In genomic region chr17:83193336-83194188, GRCh38 we compare ENCODE assay signal across 9 cellular contexts.
DNase-seq lines count a peak whose midpoint lies in the region; ATAC-seq and TF ChIP-seq lines count a peak whose summit lies in the region.
"Had no signal": no experiment of that assay in that cellular context is flagged by ENCODE, and none has a peak within 500 bp of the region (broad histone marks: within the 10 kb centered on the region; RNA-seq: fewer than 3 reads in every experiment).

No MANE protein-coding gene starts in this region.

- CTCF ChIA-PET in activated CD8-positive, alpha-beta memory T cell treated with anti-CD3 and anti-CD28 coated beads, Interleukin-2, amount 10 ng/mL, durations not matched to agents 7 days and 5 days (lab: Charles Lee), result no interaction called here

- no peaks in the 10 kb centered on the region for H3K27me3 ChIP-seq in right lobe of liver
- no peaks in the 10 kb centered on the region for H3K27me3 ChIP-seq in tibial artery

- H3K4me1 ChIP-seq in right lobe of liver, result no peaks in the 10 kb centered on the region
- H3K4me1 ChIP-seq in tibial artery, result peaks cover 9 to 68% (median 45%) of the 10 kb centered on the region in 4 donors

- no peaks in the 10 kb centered on the region for H3K36me3 ChIP-seq in right lobe of liver
- H3K36me3 ChIP-seq in tibial artery, result no peaks in the 10 kb centered on the region

- intact Hi-C loops in right lobe of liver (cut with DNase I) (no loop called here), tibial artery (cut with DNase I; ENCODE audit: low total_unique reads) (no loop called here)

- H3K9me3 ChIP-seq in right lobe of liver (no peaks in the 10 kb centered on the region), tibial artery (no peaks in the 10 kb centered on the region)

- H3K27me3 Mint-ChIP-seq in activated CD8-positive, alpha-beta memory T cell treated with anti-CD3 and anti-CD28 coated beads, Interleukin-2, amount 10 ng/mL, durations not matched to agents 7 days and 5 days, result no peaks in the 10 kb centered on the region
- no peaks in the 10 kb centered on the region for H3K27me3 Mint-ChIP-seq in activated T-cell treated with anti-CD3 and anti-CD28 coated beads, Interleukin-2, amount 50 U/mL, for 72 hours (ENCODE audit: low read depth)

- H3K4me3 ChIP-seq in right lobe of liver, result no peak overlapping the region
- no peak overlapping the region for H3K4me3 ChIP-seq in tibial artery

- DNase-seq in activated CD8-positive, alpha-beta memory T cell treated with anti-CD3 and anti-CD28 coated beads, Interleukin-2, amount 10 ng/mL, durations not matched to agents 7 days and 5 days, result no peak
- no peak for DNase-seq in activated CD8-positive, alpha-beta memory T cell treated with anti-CD3 and anti-CD28 coated beads for 24 hours
- peak in 1 of 2 donors; percentile 37 for DNase-seq in activated T-cell treated with anti-CD3 and anti-CD28 coated beads, Interleukin-2, amount 50 U/mL, for 72 hours
- DNase-seq in right lobe of liver (peak in 2 of 3 donors; percentile 32 to 58), tibial artery (peak; percentile 28 to 78), NCI-H2227 (lab: John Stamatoyannopoulos, UW; ENCODE audit: unreplicated experiment) (no peak), cerebellar cortex (ENCODE audit: low spot score) (no peak)
- no peak for DNase-seq in central memory CD4-positive, alpha-beta T cell
- DNase-seq: NCI-H1092 treated with DMSO at 0.1 percent for 48 hours had no signal

- H3K9me3 Mint-ChIP-seq in activated CD8-positive, alpha-beta memory T cell treated with anti-CD3 and anti-CD28 coated beads, Interleukin-2, amount 10 ng/mL, durations not matched to agents 7 days and 5 days (ENCODE audit: low read depth), result no peaks in the 10 kb centered on the region
- H3K9me3 Mint-ChIP-seq in activated T-cell treated with anti-CD3 and anti-CD28 coated beads, Interleukin-2, amount 50 U/mL, for 72 hours, result peaks cover 2 to 3% of the 10 kb centered on the region in 2 donors

- no peak for TF ChIP-seq POLR2A in right lobe of liver (IDR thresholded peaks at IDR 0.05)

- 54% methylated on average over 11 of the region's 13 CpGs for WGBS in right lobe of liver (ENCODE audit: insufficient coverage, low coverage, low lambda C conversion rate, missing lambda C conversion rate)

- H3K36me3 Mint-ChIP-seq in activated CD8-positive, alpha-beta memory T cell treated with anti-CD3 and anti-CD28 coated beads, Interleukin-2, amount 10 ng/mL, durations not matched to agents 7 days and 5 days, result peaks cover 2% of the 10 kb centered on the region
- peaks cover 2 to 6% of the 10 kb centered on the region in 2 donors for H3K36me3 Mint-ChIP-seq in activated T-cell treated with anti-CD3 and anti-CD28 coated beads, Interleukin-2, amount 50 U/mL, for 72 hours (ENCODE audit: insufficient read depth in 2 of 2)

- TF ChIP-seq CTCF in right lobe of liver (IDR thresholded peaks at IDR 0.05) (no peak), tibial artery (IDR thresholded peaks at IDR 0.05) (no peak)

- ATAC-seq in activated CD8-positive, alpha-beta memory T cell treated with anti-CD3 and anti-CD28 coated beads, Interleukin-2, amount 10 ng/mL, durations not matched to agents 7 days and 5 days, result peak; percentile 52
- ATAC-seq in activated T-cell treated with anti-CD3 and anti-CD28 coated beads, Interleukin-2, amount 50 U/mL, for 72 hours (replicated peaks in 1 of 2), result peak; percentile 57 to 63
- ATAC-seq in right lobe of liver, result no peak

- H3K4me3 Mint-ChIP-seq in activated CD8-positive, alpha-beta memory T cell treated with anti-CD3 and anti-CD28 coated beads, Interleukin-2, amount 10 ng/mL, durations not matched to agents 7 days and 5 days, result no peak overlapping the region
- peak overlapping the region; percentile 25 to 50 for H3K4me3 Mint-ChIP-seq in activated T-cell treated with anti-CD3 and anti-CD28 coated beads, Interleukin-2, amount 50 U/mL, for 72 hours

- H3K27ac Mint-ChIP-seq in activated CD8-positive, alpha-beta memory T cell treated with anti-CD3 and anti-CD28 coated beads, Interleukin-2, amount 10 ng/mL, durations not matched to agents 7 days and 5 days, result peak overlapping the region; percentile 20
- H3K27ac Mint-ChIP-seq in activated T-cell treated with anti-CD3 and anti-CD28 coated beads, Interleukin-2, amount 50 U/mL, for 72 hours, result peak overlapping the region; percentile 58

- H3K27ac ChIP-seq in right lobe of liver (no peak overlapping the region), tibial artery (peak overlapping the region; percentile 79 to 85)

- peaks cover 35% of the 10 kb centered on the region for H3K4me1 Mint-ChIP-seq in activated CD8-positive, alpha-beta memory T cell treated with anti-CD3 and anti-CD28 coated beads, Interleukin-2, amount 10 ng/mL, durations not matched to agents 7 days and 5 days
- H3K4me1 Mint-ChIP-seq in activated T-cell treated with anti-CD3 and anti-CD28 coated beads, Interleukin-2, amount 50 U/mL, for 72 hours (ENCODE audit: low read depth), result peaks cover 22% of the 10 kb centered on the region

Comparison
In these comparisons a context has a peak if more than half of its experiments do, and no peak if none do; other contexts are left out.
1. ATAC-seq: peak in activated CD8-positive, alpha-beta memory T cell treated with anti-CD3 and anti-CD28 coated beads, Interleukin-2, amount 10 ng/mL, durations not matched to agents 7 days and 5 days (single experiment) and activated T-cell treated with anti-CD3 and anti-CD28 coated beads, Interleukin-2, amount 50 U/mL, for 72 hours (2 of 2); none in right lobe of liver (0 of 4).
2. DNase-seq: peak in right lobe of liver (2 of 3) and tibial artery (2 of 2); none in activated CD8-positive, alpha-beta memory T cell treated with anti-CD3 and anti-CD28 coated beads, Interleukin-2, amount 10 ng/mL, durations not matched to agents 7 days and 5 days (single experiment), activated CD8-positive, alpha-beta memory T cell treated with anti-CD3 and anti-CD28 coated beads for 24 hours (single experiment), NCI-H2227 (single experiment), central memory CD4-positive, alpha-beta T cell (single experiment) and cerebellar cortex (single experiment).
3. H3K27ac ChIP-seq: peak in tibial artery (2 of 2); none in right lobe of liver (0 of 3).